ENCODE assay signal across 8 cellular contexts in genomic region chr6:7136859-7137334, GRCh38. TPM values are rescaled to one million over a fixed set of nuclear protein-coding genes. Genes with fewer than 3 reads are reported as not detected.
A peak's percentile ranks its signal among the peaks of the same experiment; 100 is the strongest.
DNase-seq lines count a peak whose midpoint lies in the region; ATAC-seq and TF ChIP-seq lines count a peak whose summit lies in the region.

No MANE protein-coding gene starts in this region.

- no peak for TF ChIP-seq EP300 in suprapubic skin (IDR thresholded peaks at IDR 0.05)

- no peak overlapping the region for H3K9ac ChIP-seq in fibroblast of lung (ENCODE audit: insufficient read depth, low read length)

- H2AFZ ChIP-seq in fibroblast of lung (ENCODE audit: low read length), result no peak overlapping the region

- no peak for TF ChIP-seq CTCF in GM13976 (IDR thresholded peaks at IDR 0.05; ENCODE audit: borderline replicate concordance, control extremely low read depth, extremely low read depth, insufficient read depth, missing control alignments)
- no peak for TF ChIP-seq CTCF in fibroblast of lung (conservative IDR thresholded peaks at IDR 0.05 in 1 of 2, IDR thresholded peaks at IDR 0.05 in 1 of 2; ENCODE audit: low read depth in 1 of 2, low read length in 2 of 2)
- TF ChIP-seq CTCF in suprapubic skin (IDR thresholded peaks at IDR 0.05), result no peak

- peak; percentile 54 for DNase-seq in GM13976 (ENCODE audit: low spot score)
- peak; percentile 82 for DNase-seq in MV-4-11 (lab: John Stamatoyannopoulos, UW)
- DNase-seq in fibroblast of lung (ENCODE audit: low read depth in 2 of 2), result no peak
- DNase-seq in suprapubic skin (ENCODE audit: low spot score in 2 of 2), result no peak
- DNase-seq in activated gamma-delta T cell treated with Interleukin-2 at 50 U/mL for 16 hours, result no peak
- no peak for DNase-seq in NCI-H1930 (lab: John Stamatoyannopoulos, UW)
- no peak for DNase-seq in DMS 273 treated with DMSO at 0.1 percent for 48 hours (lab: John Stamatoyannopoulos, UW)

- in situ Hi-C loops in GM13976 (cut with MboI; ENCODE audit: low sequenced_read_pairs, unreplicated experiment), result no loop called here

- peaks cover 80% of the 10 kb centered on the region for H3K79me2 ChIP-seq in fibroblast of lung (ENCODE audit: control insufficient read depth, insufficient read depth, low read length)

- H3K27ac ChIP-seq in fibroblast of lung (ENCODE audit: insufficient read depth, low read length) (peak overlapping the region; percentile 32), suprapubic skin (peak overlapping the region; percentile 77)

- peak overlapping the region; percentile 15 for H3K4me2 ChIP-seq in fibroblast of lung (ENCODE audit: extremely low read depth, insufficient read depth, low read length)

- no peaks in the 10 kb centered on the region for H3K9me3 ChIP-seq in fibroblast of lung (ENCODE audit: control insufficient read depth, insufficient read depth, low read depth, low read length)
- no peaks in the 10 kb centered on the region for H3K9me3 ChIP-seq in suprapubic skin

- H3K4me1 ChIP-seq in fibroblast of lung (ENCODE audit: control insufficient read depth, extremely low read depth, insufficient read depth, low read length) (peaks cover 10% of the 10 kb centered on the region), suprapubic skin (peaks cover 45% of the 10 kb centered on the region)

- H3K4me3 ChIP-seq in fibroblast of lung (replicated peaks in 1 of 4; ENCODE audit: control extremely low read depth in 1 of 4, insufficient read depth in 1 of 4, low read depth in 3 of 4, low read length in 4 of 4) (no peak overlapping the region), suprapubic skin (no peak overlapping the region)

- peak; percentile 45 for ATAC-seq in GM21717 (IDR thresholded peaks at IDR 0.05; ENCODE audit: unreplicated experiment)

- H3K36me3 ChIP-seq in fibroblast of lung (ENCODE audit: control insufficient read depth, insufficient read depth, low read length), result no peaks in the 10 kb centered on the region
- H3K36me3 ChIP-seq in suprapubic skin, result no peaks in the 10 kb centered on the region

- no peaks in the 10 kb centered on the region for H3K27me3 ChIP-seq in fibroblast of lung (ENCODE audit: control insufficient read depth, insufficient read depth, low read length)
- H3K27me3 ChIP-seq in suprapubic skin, result no peaks in the 10 kb centered on the region

- H4K20me1 ChIP-seq in fibroblast of lung (ENCODE audit: control insufficient read depth, extremely low read depth, insufficient read depth, low read length), result no peaks in the 10 kb centered on the region

- WGBS in suprapubic skin, result 68% methylated on average over 8 of the region's 8 CpGs

- no peak for TF ChIP-seq POLR2A in suprapubic skin (IDR thresholded peaks at IDR 0.05)

RNA-seq across cellular contexts. Expression of gene RREB1, which starts 29.1 kb away (rescaled TPM):
- 15.2 and 18.8 TPM in 2 replicates for total RNA-seq in fibroblast of lung
- polyA plus RNA-seq in fibroblast of lung, result 2.4 and 2.8 TPM in 2 replicates
- 5.5 and 7.7 TPM in 2 replicates for polyA plus RNA-seq in fibroblast of lung (2012)
- polyA minus RNA-seq in fibroblast of lung (ENCODE audit: low replicate concordance), result 19.9 and 29.8 TPM in 2 replicates
- 100 to 1,000 TPM in 1 of 4 donors, 10 to 100 TPM in 3; 56.2 to 102 (median 62.6) TPM for total RNA-seq in suprapubic skin

Comparison
In these comparisons a context has a peak if more than half of its experiments do, and no peak if none do; other contexts are left out.
1. DNase-seq: peak in GM13976 (single experiment) and MV-4-11 (single experiment); none in fibroblast of lung (0 of 2), suprapubic skin (0 of 2), activated gamma-delta T cell treated with Interleukin-2 at 50 U/mL for 16 hours (single experiment), NCI-H1930 (0 of 2) and DMS 273 treated with DMSO at 0.1 percent for 48 hours (single experiment).